In genomic region chr18:24199563-24199962, GRCh38 we compare ENCODE assay signal across 19 cellular contexts.
DNase-seq lines count a peak whose midpoint lies in the region; ATAC-seq and TF ChIP-seq lines count a peak whose summit lies in the region.
"Had no signal": no experiment of that assay in that cellular context is flagged by ENCODE, and none has a peak within 500 bp of the region (broad histone marks: within the 10 kb centered on the region; RNA-seq: fewer than 3 reads in every experiment).

No MANE protein-coding gene starts in this region.

- DNase-seq in WTC11 (ENCODE audit: low spot score) (no peak), astrocyte of the hippocampus (ENCODE audit: low read depth, low spot score) (peak; percentile 23), mesendoderm (peak; percentile 19), H9 (no peak), NCI-H82 (lab: John Stamatoyannopoulos, UW) (no peak), adrenal gland (no peak)
- DNase-seq: ACHN; C1 segment of cervical spinal cord; CD8-positive, alpha-beta memory T cell; DMS53; EL; GOT3; NCI-H1105; NCI-H1694 treated with DMSO at 0.1 percent for 48 hours; NCI-H2227 treated with DMSO at 0.1 percent for 48 hours; NCI-H524; SIG-M5 had no signal

- H3K9ac ChIP-seq in mesendoderm (ENCODE audit: low read length) = no peak overlapping the region
- no peak overlapping the region for H3K9ac ChIP-seq in rectal smooth muscle tissue (ENCODE audit: low read length)
- no peak overlapping the region for H3K9ac ChIP-seq in H9 (ENCODE audit: extremely low read depth, insufficient read length, low read length)

- ATAC-seq in WTC11 = no peak
- ATAC-seq: K562 had no signal

- no peak overlapping the region for H3T11ph ChIP-seq in H9 (ENCODE audit: low read length)

- H3K4me1 ChIP-seq in mesendoderm (ENCODE audit: control insufficient read depth, low read depth, low read length) (no peaks in the 10 kb centered on the region), rectal smooth muscle tissue (ENCODE audit: control insufficient read depth, insufficient read depth, low read length) (peaks cover 9% of the 10 kb centered on the region), H9 (ENCODE audit: insufficient read depth, low read length) (no peaks in the 10 kb centered on the region), adrenal gland (replicated peaks in 1 of 2) (no peaks in the 10 kb centered on the region)

- H3K79me1 ChIP-seq in mesendoderm (ENCODE audit: low read length) = no peaks in the 10 kb centered on the region
- no peaks in the 10 kb centered on the region for H3K79me1 ChIP-seq in H9 (ENCODE audit: insufficient read depth, low read depth, low read length, poor library complexity, severe bottlenecking)

- H4K8ac ChIP-seq in mesendoderm (ENCODE audit: low read depth, low read length) (no peak overlapping the region), H9 (replicated peaks; ENCODE audit: insufficient read length, low read depth, low read length) (no peak overlapping the region)

- no peaks in the 10 kb centered on the region for H3K79me2 ChIP-seq in mesendoderm (ENCODE audit: control insufficient read depth, insufficient read depth, low read length)
- H3K79me2 ChIP-seq in H9 (ENCODE audit: insufficient read depth, low read length) = no peaks in the 10 kb centered on the region

- no peak overlapping the region for H4K91ac ChIP-seq in H9 (ENCODE audit: insufficient read length, low read depth, low read length)

- CTCF ChIA-PET in WTC11 (lab: Charles Lee) = interaction anchor here (2.6 kb wide), 1 partner anchor 23 kb away, joined by 13 read pairs; no protein-coding TSS in a partner anchor

- no peak overlapping the region for H4K5ac ChIP-seq in mesendoderm (ENCODE audit: low read length)
- H4K5ac ChIP-seq in H9 (ENCODE audit: insufficient read length, low read depth, low read length) = no peak overlapping the region

- no peak overlapping the region for H3K56ac ChIP-seq in mesendoderm (ENCODE audit: low read length)
- no peak overlapping the region for H3K56ac ChIP-seq in H9 (ENCODE audit: insufficient read length, low read depth, low read length)

- H3K23ac ChIP-seq in mesendoderm (ENCODE audit: low read length) = no peak overlapping the region
- H3K23ac ChIP-seq in H9 (ENCODE audit: insufficient read length, low read depth, low read length) = no peak overlapping the region

- no peaks in the 10 kb centered on the region for H3K36me3 Mint-ChIP-seq in WTC11
- no peaks in the 10 kb centered on the region; a peak in 2 of 7 replicates for H3K36me3 Mint-ChIP-seq in H9 (ENCODE audit: insufficient read depth in 1 of 3, low read depth in 3 of 3)
- H3K36me3 Mint-ChIP-seq: CD8-positive, alpha-beta memory T cell had no signal

- H3K4me2 ChIP-seq in mesendoderm (ENCODE audit: low read length) = no peak overlapping the region
- no peak overlapping the region for H3K4me2 ChIP-seq in H9 (ENCODE audit: insufficient read depth, insufficient read length, low read length)

- no peaks in the 10 kb centered on the region for H3K23me2 ChIP-seq in H9 (ENCODE audit: insufficient read length, low read depth, low read length, poor library complexity, severe bottlenecking)

- H2BK15ac ChIP-seq in mesendoderm (replicated peaks; ENCODE audit: low read depth) = no peak overlapping the region
- no peak overlapping the region for H2BK15ac ChIP-seq in H9 (ENCODE audit: low read depth, low read length)

- no peaks in the 10 kb centered on the region for H3K27me3 ChIP-seq in mesendoderm (ENCODE audit: insufficient read depth, low read length, poor library complexity)
- no peaks in the 10 kb centered on the region for H3K27me3 ChIP-seq in rectal smooth muscle tissue (ENCODE audit: control insufficient read depth, insufficient read depth, low read length)
- H3K27me3 ChIP-seq in H9 (ENCODE audit: insufficient read depth, low read length) = no peaks in the 10 kb centered on the region
- H3K27me3 ChIP-seq in adrenal gland = no peaks in the 10 kb centered on the region

- H3K4ac ChIP-seq in mesendoderm (ENCODE audit: low read depth, low read length) = no peak overlapping the region
- no peak overlapping the region for H3K4ac ChIP-seq in H9 (ENCODE audit: low read depth, low read length)

- POLR2A ChIA-PET in WTC11 (lab: Charles Lee) = no interaction called here

- H3K4me3 ChIP-seq in mesendoderm (ENCODE audit: low read length) (no peak overlapping the region), rectal smooth muscle tissue (ENCODE audit: low read length) (no peak overlapping the region), adrenal gland (no peak overlapping the region)
- H3K4me3 ChIP-seq: K562 had no signal

- H3K9me3 ChIP-seq in H9 (ENCODE audit: control insufficient read depth, low read depth, low read length) (no peaks in the 10 kb centered on the region), adrenal gland (replicated peaks in 1 of 3) (no peaks in the 10 kb centered on the region)

- no peaks in the 10 kb centered on the region for H4K20me1 ChIP-seq in H9 (ENCODE audit: control insufficient read depth, insufficient read depth, insufficient read length)

- intact Hi-C loops in adrenal gland (cut with DNase I) = no loop called here

- H3K18ac ChIP-seq in mesendoderm (ENCODE audit: low read length) (no peak overlapping the region), H9 (ENCODE audit: insufficient read length, low read depth, low read length) (no peak overlapping the region)

- H2BK5ac ChIP-seq in mesendoderm (ENCODE audit: low read length) (no peak overlapping the region), H9 (ENCODE audit: insufficient read length, low read length) (no peak overlapping the region)

- H2BK12ac ChIP-seq in H9 (ENCODE audit: insufficient read length, low read depth, low read length) = no peak overlapping the region

- H3K4me3 Mint-ChIP-seq in WTC11 = no peak overlapping the region
- H3K4me3 Mint-ChIP-seq in H9 = no peak overlapping the region
- H3K4me3 Mint-ChIP-seq: CD8-positive, alpha-beta memory T cell had no signal

- no peaks in the 10 kb centered on the region for H3K27me3 Mint-ChIP-seq in WTC11 (ENCODE audit: low read depth)
- H3K27me3 Mint-ChIP-seq in H9 (ENCODE audit: low read depth) = no peaks in the 10 kb centered on the region

- H3K27ac ChIP-seq in mesendoderm (ENCODE audit: low read depth, low read length) = no peak overlapping the region
- peak overlapping the region; percentile 14 for H3K27ac ChIP-seq in rectal smooth muscle tissue (ENCODE audit: low read depth, low read length)
- H3K27ac ChIP-seq in H9 (ENCODE audit: insufficient read length, low read depth, low read length) = no peak overlapping the region
- no peak overlapping the region for H3K27ac ChIP-seq in adrenal gland

- H3K14ac ChIP-seq in H9 (ENCODE audit: insufficient read depth, low read length) = no peak overlapping the region

- no peak overlapping the region for H2AK5ac ChIP-seq in mesendoderm (ENCODE audit: low read length)
- no peak overlapping the region for H2AK5ac ChIP-seq in H9 (ENCODE audit: insufficient read length, low read length)

- WGBS in mesendoderm (ENCODE audit: extremely low coverage, insufficient coverage, low lambda C conversion rate) = no CpG with 5 or more reads among the region's 3 CpGs
- WGBS in H9 (ENCODE audit: extremely low coverage, insufficient read length, low lambda C conversion rate) = no CpG with 5 or more reads among the region's 3 CpGs
- WGBS in adrenal gland, 4 donors = 78 to 89% (median 85%) methylated on average over 3 of the region's 3 CpGs

- H3K4me1 Mint-ChIP-seq in WTC11 = 0 out of 2 replicates have a peak, but pooled peaks cover 2% of the 10 kb centered on the region
- H3K4me1 Mint-ChIP-seq in H9 = peaks cover 4 to 5% of the 10 kb centered on the region in 2 experiments
- H3K4me1 Mint-ChIP-seq: CD8-positive, alpha-beta memory T cell had no signal

- no peak overlapping the region for H2BK20ac ChIP-seq in H9 (ENCODE audit: low read depth, low read length, poor library complexity, severe bottlenecking)

- peak overlapping the region; percentile 54; the same call in 1 of the 2 replicates for H3K27ac Mint-ChIP-seq in WTC11
- H3K27ac Mint-ChIP-seq in H9 = peak overlapping the region in 1 of 3 experiments; percentile 49; a peak in 1 of 7 replicates

- TF ChIP-seq CTCF in WTC11 (IDR thresholded peaks at IDR 0.05) = no peak
- TF ChIP-seq CTCF in H9 (conservative IDR thresholded peaks at IDR 0.05) = no peak
- no peak for TF ChIP-seq CTCF in adrenal gland (IDR thresholded peaks at IDR 0.05)

- H2AFZ ChIP-seq in H9 (ENCODE audit: low read length) = no peak overlapping the region

- H3K36me3 ChIP-seq in mesendoderm (ENCODE audit: control insufficient read depth, insufficient read depth, low read length) (no peaks in the 10 kb centered on the region), rectal smooth muscle tissue (ENCODE audit: control insufficient read depth, insufficient read depth, low read length) (no peaks in the 10 kb centered on the region), adrenal gland (replicated peaks in 1 of 2) (no peaks in the 10 kb centered on the region)

- H2BK120ac ChIP-seq in mesendoderm (ENCODE audit: low read depth, low read length) (no peak overlapping the region), H9 (ENCODE audit: low read depth, low read length, poor library complexity, severe bottlenecking) (no peak overlapping the region)

- H3K9me3 Mint-ChIP-seq in WTC11 (no peaks in the 10 kb centered on the region), H9 (no peaks in the 10 kb centered on the region)
- H3K9me3 Mint-ChIP-seq: CD8-positive, alpha-beta memory T cell had no signal

- TF ChIP-seq POLR2A in adrenal gland (IDR thresholded peaks at IDR 0.05) = no peak

Comparison
In these comparisons a context has a peak if more than half of its experiments do, and no peak if none do; other contexts are left out.
1. DNase-seq: peak in astrocyte of the hippocampus (single experiment) and mesendoderm (single experiment); none in WTC11 (single experiment), H9 (single experiment), NCI-H82 (single experiment) and adrenal gland (0 of 7).